In genomic region chr5:177228751-177229150, GRCh38 we compare ENCODE assay signal across 22 cellular contexts.
DNase-seq lines count a peak whose midpoint lies in the region; ATAC-seq and TF ChIP-seq lines count a peak whose summit lies in the region.
"Had no signal": no experiment of that assay in that cellular context is flagged by ENCODE, and none has a peak within 500 bp of the region (broad histone marks: within the 10 kb centered on the region; RNA-seq: fewer than 3 reads in every experiment).

No MANE protein-coding gene starts in this region.

- H3K27ac ChIP-seq in H9 (ENCODE audit: insufficient read length, low read depth, low read length), result no peak overlapping the region
- no peak overlapping the region for H3K27ac ChIP-seq in Panc1 (ENCODE audit: low read length)
- no peak overlapping the region for H3K27ac ChIP-seq in esophagus squamous epithelium
- H3K27ac ChIP-seq: Peyer's patch had no signal

- no peak overlapping the region for H3K9ac ChIP-seq in H9 (ENCODE audit: extremely low read depth, insufficient read length, low read length)

- POLR2A ChIA-PET in Panc1 (lab: Charles Lee), result no interaction called here

- no peak overlapping the region for H2AFZ ChIP-seq in H9 (ENCODE audit: low read length)

- H3K9me3 ChIP-seq in BE2C (no peaks in the 10 kb centered on the region), H9 (ENCODE audit: control insufficient read depth, low read depth, low read length) (no peaks in the 10 kb centered on the region), Panc1 (ENCODE audit: control insufficient read depth, insufficient read depth, low read depth, low read length) (no peaks in the 10 kb centered on the region), esophagus squamous epithelium (no peaks in the 10 kb centered on the region)
- H3K9me3 ChIP-seq: MG63, Peyer's patch had no signal

- H3K36me3 ChIP-seq in BE2C (peaks cover 18% of the 10 kb centered on the region), Panc1 (ENCODE audit: control insufficient read depth, insufficient read depth, low read length) (no peaks in the 10 kb centered on the region), esophagus squamous epithelium (peaks cover 0 to 33% (median 0%) of the 10 kb centered on the region in 3 donors)

- H4K5ac ChIP-seq in H9 (ENCODE audit: insufficient read length, low read depth, low read length), result no peak overlapping the region

- H2BK120ac ChIP-seq in H9 (ENCODE audit: low read depth, low read length, poor library complexity, severe bottlenecking), result no peak overlapping the region

- H3K4me1 ChIP-seq in BE2C, result no peaks in the 10 kb centered on the region
- H3K4me1 ChIP-seq in H9 (ENCODE audit: insufficient read depth, low read length), result no peaks in the 10 kb centered on the region
- H3K4me1 ChIP-seq in Panc1 (ENCODE audit: control insufficient read depth, insufficient read depth, low read length), result no peaks in the 10 kb centered on the region
- peaks cover 0 to 16% (median 15%) of the 10 kb centered on the region in 3 donors for H3K4me1 ChIP-seq in esophagus squamous epithelium

- no peak overlapping the region for H3K14ac ChIP-seq in H9 (ENCODE audit: insufficient read depth, low read length)

- no peaks in the 10 kb centered on the region for H3K23me2 ChIP-seq in H9 (ENCODE audit: insufficient read length, low read depth, low read length, poor library complexity, severe bottlenecking)

- DNase-seq in BE2C (no peak), H9 (no peak), Panc1 (ENCODE audit: low read depth, low spot score) (no peak), progenitor cell of endocrine pancreas (ENCODE audit: low spot score, unreplicated experiment) (no peak), esophagus squamous epithelium (lab: John Stamatoyannopoulos, UW) (no peak)
- DNase-seq: C1 segment of cervical spinal cord; Calu3; DMS79 treated with DMSO at 0.1 percent for 48 hours; IMR-90; KG1; MG63; NCI-H1105 treated with DMSO at 0.1 percent for 48 hours; NCI-H2029; NCI-H446 treated with DMSO at 0.1 percent for 48 hours; NCI-H526; NCI-H82; NK-92 treated with Interleukin-12 subunit alpha and Interleukin-12 subunit beta, amount 100 ng/mL, for 24 hours; Peyer's patch; SHP77 treated with DMSO at 0.1 percent for 48 hours; SW 1271 had no signal

- H3K27ac Mint-ChIP-seq in H9 (no peak overlapping the region; a peak in 1 of 7 replicates), progenitor cell of endocrine pancreas (no peak overlapping the region)

- TF ChIP-seq CTCF in BE2C (IDR thresholded peaks at IDR 0.05; ENCODE audit: low read depth, low read length), result 0 out of 2 replicates have a peak, but pooled peaks have one; percentile 4
- TF ChIP-seq CTCF in H9 (conservative IDR thresholded peaks at IDR 0.05), result peak; percentile 45
- TF ChIP-seq CTCF in Panc1 (IDR thresholded peaks at IDR 0.05), result no peak
- TF ChIP-seq CTCF in progenitor cell of endocrine pancreas (IDR thresholded peaks at IDR 0.05; ENCODE audit: unreplicated experiment), result peak; percentile 30
- TF ChIP-seq CTCF in esophagus squamous epithelium (IDR thresholded peaks at IDR 0.05), result no peak

- H3K36me3 Mint-ChIP-seq in H9 (ENCODE audit: insufficient read depth in 1 of 3, low read depth in 3 of 3) (peaks cover 2 to 45% (median 31%) of the 10 kb centered on the region in 3 experiments; a peak in 6 of 7 replicates), progenitor cell of endocrine pancreas (ENCODE audit: insufficient read depth) (peaks cover 13% of the 10 kb centered on the region)

- intact Hi-C loops in Panc1 (cut with micrococcal nuclease; ENCODE audit: unreplicated experiment), result no loop called here
- intact Hi-C loops in esophagus squamous epithelium (cut with DNase I), result no loop called here

- no peak overlapping the region for H2BK20ac ChIP-seq in H9 (ENCODE audit: low read depth, low read length, poor library complexity, severe bottlenecking)

- H2AK5ac ChIP-seq in H9 (ENCODE audit: insufficient read length, low read length), result no peak overlapping the region

- no peaks in the 10 kb centered on the region for H3K27me3 Mint-ChIP-seq in H9 (ENCODE audit: low read depth)
- H3K27me3 Mint-ChIP-seq in progenitor cell of endocrine pancreas, result no peaks in the 10 kb centered on the region

- no peaks in the 10 kb centered on the region for H3K9me3 Mint-ChIP-seq in H9
- H3K9me3 Mint-ChIP-seq in progenitor cell of endocrine pancreas (ENCODE audit: low read depth), result no peaks in the 10 kb centered on the region

- CTCF ChIA-PET in Panc1 (lab: Charles Lee), result no interaction called here

- no peaks in the 10 kb centered on the region for H4K20me1 ChIP-seq in H9 (ENCODE audit: control insufficient read depth, insufficient read depth, insufficient read length)

- H4K8ac ChIP-seq in H9 (replicated peaks; ENCODE audit: insufficient read length, low read depth, low read length), result no peak overlapping the region

- no peak overlapping the region for H4K91ac ChIP-seq in H9 (ENCODE audit: insufficient read length, low read depth, low read length)

- TSS peak; percentile 16 for BruUV-seq in Panc1 (replicated peaks; lab: Mats Ljungman, UMichigan)

- no peak overlapping the region for H3K4me2 ChIP-seq in H9 (ENCODE audit: insufficient read depth, insufficient read length, low read length)

- H2BK12ac ChIP-seq in H9 (ENCODE audit: insufficient read length, low read depth, low read length), result no peak overlapping the region

- no peak overlapping the region for H3K23ac ChIP-seq in H9 (ENCODE audit: insufficient read length, low read depth, low read length)

- no peak overlapping the region for H3K18ac ChIP-seq in H9 (ENCODE audit: insufficient read length, low read depth, low read length)

- H3K4me3 Mint-ChIP-seq in H9 (no peak overlapping the region), progenitor cell of endocrine pancreas (ENCODE audit: low read depth) (no peak overlapping the region)

- H3K4me1 Mint-ChIP-seq in H9 (peaks cover 0 to 4% of the 10 kb centered on the region in 2 experiments; a peak in 1 of 4 replicates), progenitor cell of endocrine pancreas (ENCODE audit: low read depth) (no peaks in the 10 kb centered on the region)

- no peak overlapping the region for H2BK15ac ChIP-seq in H9 (ENCODE audit: low read depth, low read length)

- H3K4me3 ChIP-seq in BE2C (ENCODE audit: low read depth, low read length), result no peak overlapping the region
- no peak overlapping the region for H3K4me3 ChIP-seq in Panc1 (ENCODE audit: low read depth in 2 of 2, low read length in 2 of 2)
- no peak overlapping the region for H3K4me3 ChIP-seq in esophagus squamous epithelium
- H3K4me3 ChIP-seq: MG63, Peyer's patch had no signal

- H3K27me3 ChIP-seq in BE2C (no peaks in the 10 kb centered on the region), H9 (ENCODE audit: insufficient read depth, low read length) (no peaks in the 10 kb centered on the region), Panc1 (ENCODE audit: control insufficient read depth, insufficient read depth, low read length) (no peaks in the 10 kb centered on the region), esophagus squamous epithelium (no peaks in the 10 kb centered on the region)
- H3K27me3 ChIP-seq: MG63, Peyer's patch had no signal

- TF ChIP-seq POLR2A in esophagus squamous epithelium (IDR thresholded peaks at IDR 0.05), result no peak

- no peak overlapping the region for H3K56ac ChIP-seq in H9 (ENCODE audit: insufficient read length, low read depth, low read length)

- in situ Hi-C loops in Panc1 (cut with HindIII; ENCODE audit: low pct_unique_long_range_greater_than_20kb, low sequenced_read_pairs), result no loop called here

- H3K79me1 ChIP-seq in H9 (ENCODE audit: insufficient read depth, low read depth, low read length, poor library complexity, severe bottlenecking), result peaks cover 10% of the 10 kb centered on the region

- WGBS in H9 (ENCODE audit: extremely low coverage, insufficient read length, low lambda C conversion rate), result no CpG with 5 or more reads among the region's 3 CpGs
- 94 to 97% methylated on average over 3 of the region's 3 CpGs for WGBS in esophagus squamous epithelium, 2 donors

- H3T11ph ChIP-seq in H9 (ENCODE audit: low read length), result no peak overlapping the region

- peaks cover 22% of the 10 kb centered on the region; the same call in 1 of the 2 replicates for H3K79me2 ChIP-seq in H9 (ENCODE audit: insufficient read depth, low read length)

- no peak overlapping the region for H3K4ac ChIP-seq in H9 (ENCODE audit: low read depth, low read length)

- ATAC-seq in Panc1 (no peak), GM19328 (IDR thresholded peaks at IDR 0.05; ENCODE audit: unreplicated experiment) (no peak), GM21528 (IDR thresholded peaks at IDR 0.05; ENCODE audit: low FRiP score, unreplicated experiment) (no peak)

- H2BK5ac ChIP-seq in H9 (ENCODE audit: insufficient read length, low read length), result no peak overlapping the region

Comparison
In these comparisons a context has a peak if more than half of its experiments do, and no peak if none do; other contexts are left out.
1. CTCF ChIP-seq: peak in BE2C (single experiment), H9 (single experiment) and progenitor cell of endocrine pancreas (single experiment); none in Panc1 (single experiment) and esophagus squamous epithelium (0 of 6).